Comparison of ENCODE assay signal across 20 cellular contexts in the genomic region with DNA sequence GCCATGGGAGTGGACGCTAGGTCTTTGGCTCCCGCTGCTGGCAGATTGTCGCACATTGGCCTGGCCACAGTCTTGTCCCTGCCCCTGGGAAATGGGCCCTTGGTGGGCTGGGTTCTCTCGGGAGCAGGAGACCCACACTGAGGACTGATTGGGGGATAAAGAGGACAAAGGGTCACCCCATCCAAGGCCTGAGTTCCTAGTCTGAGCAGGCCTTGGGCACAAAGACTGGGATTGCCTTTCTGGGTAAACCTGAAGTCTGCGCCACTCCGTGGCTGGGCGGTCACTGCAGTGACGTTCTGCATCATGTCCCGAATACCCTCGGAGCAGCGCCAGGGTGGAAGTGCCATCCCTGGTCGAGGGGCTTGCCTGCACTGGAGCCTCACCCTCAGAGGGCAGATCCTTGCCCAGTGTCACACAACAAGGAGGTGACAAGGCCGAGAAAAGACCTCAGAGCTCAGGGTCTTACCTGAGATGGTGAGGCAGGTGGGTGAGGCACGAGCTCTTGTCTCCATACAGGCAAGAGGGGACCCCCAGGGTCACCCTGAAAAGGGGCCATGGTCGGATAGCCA. TPM values are rescaled to one million over a fixed set of nuclear protein-coding genes. Genes with fewer than 3 reads are reported as not detected.
DNase-seq lines count a peak whose midpoint lies in the region; ATAC-seq and TF ChIP-seq lines count a peak whose summit lies in the region.
"Had no signal": no experiment of that assay in that cellular context is flagged by ENCODE, and none has a peak within 500 bp of the region (broad histone marks: within the 10 kb centered on the region; RNA-seq: fewer than 3 reads in every experiment).

No MANE protein-coding gene starts in this region.

- no peak overlapping the region for H3K27ac Mint-ChIP-seq in activated naive CD8-positive, alpha-beta T cell treated with anti-CD3 and anti-CD28 coated beads, Interleukin-2, amount 10 ng/mL, durations not matched to agents 7 days and 5 days
- no peak overlapping the region for H3K27ac Mint-ChIP-seq in activated naive CD8-positive, alpha-beta T cell treated with anti-CD3 and anti-CD28 coated beads for 36 hours
- H3K27ac Mint-ChIP-seq: activated CD4-positive, alpha-beta T cell treated with anti-CD3 and anti-CD28 coated beads, Interleukin-2, amount 10 ng/mL, durations not matched to agents 24 days and 14 days; activated naive CD4-positive, alpha-beta T cell treated with anti-CD3 and anti-CD28 coated beads, Interleukin-2, amount 50 U/mL, for 24 hours; T-cell had no signal

- intact Hi-C loops in colonic mucosa (cut with DNase I), result loop anchor here (5.0 kb wide), 1 partner anchor 521 kb away; no protein-coding TSS in a partner anchor
- intact Hi-C loops in lower lobe of right lung (cut with DNase I), result no loop called here
- intact Hi-C loops in uterus (cut with DNase I; ENCODE audit: low total_unique reads), result no loop called here

- H3K36me3 Mint-ChIP-seq in activated naive CD8-positive, alpha-beta T cell treated with anti-CD3 and anti-CD28 coated beads, Interleukin-2, amount 10 ng/mL, durations not matched to agents 7 days and 5 days, result no peaks in the 10 kb centered on the region
- no peaks in the 10 kb centered on the region for H3K36me3 Mint-ChIP-seq in activated naive CD8-positive, alpha-beta T cell treated with anti-CD3 and anti-CD28 coated beads for 36 hours

- H3K4me3 Mint-ChIP-seq in activated naive CD8-positive, alpha-beta T cell treated with anti-CD3 and anti-CD28 coated beads, Interleukin-2, amount 10 ng/mL, durations not matched to agents 7 days and 5 days, result no peak overlapping the region
- no peak overlapping the region for H3K4me3 Mint-ChIP-seq in activated naive CD8-positive, alpha-beta T cell treated with anti-CD3 and anti-CD28 coated beads for 36 hours
- H3K4me3 Mint-ChIP-seq: activated CD4-positive, alpha-beta T cell treated with anti-CD3 and anti-CD28 coated beads, Interleukin-2, amount 10 ng/mL, durations not matched to agents 24 days and 14 days; activated naive CD4-positive, alpha-beta T cell treated with anti-CD3 and anti-CD28 coated beads, Interleukin-2, amount 50 U/mL, for 24 hours; T-cell had no signal

- ATAC-seq in activated naive CD8-positive, alpha-beta T cell treated with anti-CD3 and anti-CD28 coated beads, Interleukin-2, amount 10 ng/mL, durations not matched to agents 7 days and 5 days (ENCODE audit: low read depth), result no peak
- ATAC-seq in lower lobe of right lung, result no peak
- ATAC-seq: T-cell had no signal

- TF ChIP-seq CTCF in colonic mucosa (IDR thresholded peaks at IDR 0.05) (no peak), lower lobe of right lung (IDR thresholded peaks at IDR 0.05) (no peak), uterus (IDR thresholded peaks at IDR 0.05) (no peak), brain microvascular endothelial cell (IDR thresholded peaks at IDR 0.05; ENCODE audit: low read depth, low read length, missing control alignments) (no peak)

- peak; percentile 29 for DNase-seq in activated naive CD8-positive, alpha-beta T cell treated with anti-CD3 and anti-CD28 coated beads, Interleukin-2, amount 10 ng/mL, durations not matched to agents 7 days and 5 days
- no peak for DNase-seq in activated naive CD8-positive, alpha-beta T cell treated with anti-CD3 and anti-CD28 coated beads for 36 hours
- peak; percentile 15 for DNase-seq in colonic mucosa
- DNase-seq in lower lobe of right lung, result peak; percentile 40
- DNase-seq in uterus, result peak; percentile 14
- DNase-seq in brain microvascular endothelial cell, result no peak
- no peak for DNase-seq in ACHN
- DNase-seq in globus pallidus (ENCODE audit: low spot score), result no peak
- DNase-seq: activated CD4-positive, alpha-beta T cell treated with anti-CD3 and anti-CD28 coated beads, Interleukin-2, amount 10 ng/mL, durations not matched to agents 24 days and 14 days; central memory CD4-positive, alpha-beta T cell; DMS53; GOT3; occipital lobe; OCI-M1 had no signal

- peaks cover 7% of the 10 kb centered on the region for H3K27me3 Mint-ChIP-seq in activated naive CD8-positive, alpha-beta T cell treated with anti-CD3 and anti-CD28 coated beads, Interleukin-2, amount 10 ng/mL, durations not matched to agents 7 days and 5 days
- H3K27me3 Mint-ChIP-seq in activated naive CD8-positive, alpha-beta T cell treated with anti-CD3 and anti-CD28 coated beads for 36 hours, result no peaks in the 10 kb centered on the region
- H3K27me3 Mint-ChIP-seq: activated CD4-positive, alpha-beta T cell treated with anti-CD3 and anti-CD28 coated beads, Interleukin-2, amount 10 ng/mL, durations not matched to agents 24 days and 14 days; activated naive CD4-positive, alpha-beta T cell treated with anti-CD3 and anti-CD28 coated beads, Interleukin-2, amount 50 U/mL, for 24 hours; T-cell had no signal

- no peak for TF ChIP-seq POLR2A in uterus (IDR thresholded peaks at IDR 0.05)

- no peaks in the 10 kb centered on the region for H3K36me3 ChIP-seq in colonic mucosa
- H3K36me3 ChIP-seq in lower lobe of right lung, result peaks cover 44% of the 10 kb centered on the region
- no peaks in the 10 kb centered on the region for H3K36me3 ChIP-seq in uterus
- peaks cover 36% of the 10 kb centered on the region for H3K36me3 ChIP-seq in brain microvascular endothelial cell (replicated peaks)

- H3K4me1 Mint-ChIP-seq in activated naive CD8-positive, alpha-beta T cell treated with anti-CD3 and anti-CD28 coated beads, Interleukin-2, amount 10 ng/mL, durations not matched to agents 7 days and 5 days, result peaks cover 19% of the 10 kb centered on the region
- peaks cover 26% of the 10 kb centered on the region for H3K4me1 Mint-ChIP-seq in activated naive CD8-positive, alpha-beta T cell treated with anti-CD3 and anti-CD28 coated beads for 36 hours

- H3K9me3 ChIP-seq in colonic mucosa, result no peaks in the 10 kb centered on the region
- no peaks in the 10 kb centered on the region for H3K9me3 ChIP-seq in lower lobe of right lung
- no peaks in the 10 kb centered on the region for H3K9me3 ChIP-seq in uterus

- H3K27me3 ChIP-seq in colonic mucosa (no peaks in the 10 kb centered on the region), lower lobe of right lung (ENCODE audit: low read depth) (no peaks in the 10 kb centered on the region), uterus (no peaks in the 10 kb centered on the region), brain microvascular endothelial cell (replicated peaks) (no peaks in the 10 kb centered on the region)
- H3K27me3 ChIP-seq: hepatocyte had no signal

- in situ Hi-C loops in brain microvascular endothelial cell (cut with HindIII; ENCODE audit: low pct_ligation_motif_present, low sequenced_read_pairs) (no loop called here), ACHN (cut with HindIII; ENCODE audit: low pct_ligation_motif_present, low pct_unique_long_range_greater_than_20kb, low sequenced_read_pairs) (no loop called here)

- no peaks in the 10 kb centered on the region for H3K4me1 ChIP-seq in colonic mucosa
- H3K4me1 ChIP-seq in lower lobe of right lung, result peaks cover 7% of the 10 kb centered on the region
- H3K4me1 ChIP-seq in uterus, result peaks cover 0 to 4% of the 10 kb centered on the region in 2 donors

- H3K9me3 Mint-ChIP-seq in activated naive CD8-positive, alpha-beta T cell treated with anti-CD3 and anti-CD28 coated beads, Interleukin-2, amount 10 ng/mL, durations not matched to agents 7 days and 5 days, result peaks cover 4% of the 10 kb centered on the region
- H3K9me3 Mint-ChIP-seq in activated naive CD8-positive, alpha-beta T cell treated with anti-CD3 and anti-CD28 coated beads for 36 hours, result no peaks in the 10 kb centered on the region
- H3K9me3 Mint-ChIP-seq: activated naive CD4-positive, alpha-beta T cell treated with anti-CD3 and anti-CD28 coated beads, Interleukin-2, amount 50 U/mL, for 24 hours; T-cell had no signal

- POLR2A ChIA-PET in activated naive CD8-positive, alpha-beta T cell treated with anti-CD3 and anti-CD28 coated beads, Interleukin-2, amount 10 ng/mL, durations not matched to agents 7 days and 5 days (lab: Charles Lee), result interaction anchor here (1.1 kb wide), 2 partner anchors 28 to 36 kb away, joined by 3 to 5 read pairs; a partner anchor contains a TSS

- H3K4me3 ChIP-seq in colonic mucosa (no peak overlapping the region), lower lobe of right lung (no peak overlapping the region), uterus (no peak overlapping the region), brain microvascular endothelial cell (ENCODE audit: low read depth, low read length) (no peak overlapping the region)
- H3K4me3 ChIP-seq: hepatocyte, lung had no signal

- H3K9ac ChIP-seq in colonic mucosa (ENCODE audit: low read depth in 2 of 2, low read length in 2 of 2), result no peak overlapping the region

- no peak overlapping the region for H3K27ac ChIP-seq in colonic mucosa
- no peak overlapping the region for H3K27ac ChIP-seq in lower lobe of right lung
- H3K27ac ChIP-seq in uterus, result peak overlapping the region in 1 of 2 donors; percentile 19
- no peak overlapping the region for H3K27ac ChIP-seq in brain microvascular endothelial cell
- H3K27ac ChIP-seq: hepatocyte had no signal

RNA-seq across cellular contexts. Expression of a gene that starts 36.1 kb away (rescaled TPM):
- 10 to 100 TPM; 27.5 to 28.5 TPM for total RNA-seq in activated naive CD8-positive, alpha-beta T cell treated with anti-CD3 and anti-CD28 coated beads, Interleukin-2, amount 10 ng/mL, durations not matched to agents 7 days and 5 days
- total RNA-seq in activated naive CD8-positive, alpha-beta T cell treated with anti-CD3 and anti-CD28 coated beads for 36 hours, result 1 to 10 TPM in 1 of 2 experiments, under 1 TPM in 1; 0.68 to 1.2 TPM
- total RNA-seq in colonic mucosa (1 to 10 TPM; 2.7 to 3.4 TPM), lower lobe of right lung (5.8 TPM), uterus (under 1 TPM in 1 of 4 donors, not detected in 3; 0.46 TPM)
- total RNA-seq: epithelial cell of proximal tubule, hepatocyte, occipital lobe, urinary bladder had no signal

RNA-seq across cellular contexts. Expression of a gene that starts 53.5 kb away (rescaled TPM):
- 1 to 10 TPM; 4.9 to 5.0 TPM for total RNA-seq in activated naive CD8-positive, alpha-beta T cell treated with anti-CD3 and anti-CD28 coated beads, Interleukin-2, amount 10 ng/mL, durations not matched to agents 7 days and 5 days
- total RNA-seq in activated naive CD8-positive, alpha-beta T cell treated with anti-CD3 and anti-CD28 coated beads for 36 hours, result 1 to 10 TPM; 1.0 to 1.7 TPM
- total RNA-seq in colonic mucosa, result 10 to 100 TPM; 13.0 to 26.1 TPM
- 26.9 TPM for total RNA-seq in lower lobe of right lung
- total RNA-seq in uterus, result 10 to 100 TPM in 3 of 4 donors, 1 to 10 TPM in 1; 5.6 to 51.9 (median 33.5) TPM

Comparison
In these comparisons a context has a peak if more than half of its experiments do, and no peak if none do; other contexts are left out.
1. DNase-seq: peak in activated naive CD8-positive, alpha-beta T cell treated with anti-CD3 and anti-CD28 coated beads, Interleukin-2, amount 10 ng/mL, durations not matched to agents 7 days and 5 days (single experiment), colonic mucosa (single experiment), lower lobe of right lung (single experiment) and uterus (2 of 2); none in activated naive CD8-positive, alpha-beta T cell treated with anti-CD3 and anti-CD28 coated beads for 36 hours (single experiment), brain microvascular endothelial cell (single experiment), ACHN (single experiment) and globus pallidus (single experiment).